ENCODE assay signal across 1 cellular context in genomic region chr3:121111914-121112612, GRCh38.
TF ChIP-seq lines count a peak whose summit lies in the region.

No MANE protein-coding gene starts in this region.

TF ChIP-seq in HepG2, 621 proteins besides CTCF, POLR2A, EP300 and RAD21 (continued from another document):
- TF ChIP-seq ZNF468 (CRISPR knock-in tag; IDR thresholded peaks at IDR 0.05): no peak
- TF ChIP-seq RELA (CRISPR knock-in tag; IDR thresholded peaks at IDR 0.05): no peak
- no peak for TF ChIP-seq ZNF251 (CRISPR knock-in tag; IDR thresholded peaks at IDR 0.05)
- TF ChIP-seq, protein P1, sequence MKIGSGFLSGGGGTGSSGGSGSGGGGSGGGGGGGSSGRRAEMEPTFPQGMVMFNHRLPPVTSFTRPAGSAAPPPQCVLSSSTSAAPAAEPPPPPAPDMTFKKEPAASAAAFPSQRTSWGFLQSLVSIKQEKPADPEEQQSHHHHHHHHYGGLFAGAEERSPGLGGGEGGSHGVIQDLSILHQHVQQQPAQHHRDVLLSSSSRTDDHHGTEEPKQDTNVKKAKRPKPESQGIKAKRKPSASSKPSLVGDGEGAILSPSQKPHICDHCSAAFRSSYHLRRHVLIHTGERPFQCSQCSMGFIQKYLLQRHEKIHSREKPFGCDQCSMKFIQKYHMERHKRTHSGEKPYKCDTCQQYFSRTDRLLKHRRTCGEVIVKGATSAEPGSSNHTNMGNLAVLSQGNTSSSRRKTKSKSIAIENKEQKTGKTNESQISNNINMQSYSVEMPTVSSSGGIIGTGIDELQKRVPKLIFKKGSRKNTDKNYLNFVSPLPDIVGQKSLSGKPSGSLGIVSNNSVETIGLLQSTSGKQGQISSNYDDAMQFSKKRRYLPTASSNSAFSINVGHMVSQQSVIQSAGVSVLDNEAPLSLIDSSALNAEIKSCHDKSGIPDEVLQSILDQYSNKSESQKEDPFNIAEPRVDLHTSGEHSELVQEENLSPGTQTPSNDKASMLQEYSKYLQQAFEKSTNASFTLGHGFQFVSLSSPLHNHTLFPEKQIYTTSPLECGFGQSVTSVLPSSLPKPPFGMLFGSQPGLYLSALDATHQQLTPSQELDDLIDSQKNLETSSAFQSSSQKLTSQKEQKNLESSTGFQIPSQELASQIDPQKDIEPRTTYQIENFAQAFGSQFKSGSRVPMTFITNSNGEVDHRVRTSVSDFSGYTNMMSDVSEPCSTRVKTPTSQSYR (CRISPR knock-in tag; IDR thresholded peaks at IDR 0.05; ENCODE audit: borderline replicate concordance): peak; percentile 72; the same call in 1 of the 2 replicates
